In the genomic region with DNA sequence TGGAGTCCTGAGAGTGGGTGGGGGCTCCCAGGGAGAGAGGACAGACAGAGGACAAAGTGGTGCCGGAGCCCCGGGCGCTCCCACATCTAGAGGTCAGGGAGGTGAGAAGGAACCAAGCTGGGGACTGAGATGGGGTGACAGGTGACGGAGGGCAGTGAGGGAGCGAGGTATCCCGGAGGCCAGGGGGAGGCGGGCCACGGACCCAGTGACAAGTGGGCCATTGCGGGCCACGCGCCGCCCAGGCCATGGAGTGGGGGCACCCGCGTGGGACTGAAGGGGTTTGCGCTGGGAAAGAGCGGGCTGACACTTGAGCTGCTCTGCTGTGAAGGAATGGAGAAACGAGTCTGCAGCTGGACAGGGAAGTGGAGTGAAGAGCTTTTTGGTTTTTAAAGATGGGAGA, we compare ENCODE assay signal across 18 cellular contexts. TPM values are rescaled to one million over a fixed set of nuclear protein-coding genes. Genes with fewer than 3 reads are reported as not detected.
DNase-seq lines count a peak whose midpoint lies in the region; TF ChIP-seq lines count a peak whose summit lies in the region.
"Had no signal": no experiment of that assay in that cellular context is flagged by ENCODE, and none has a peak within 500 bp of the region (broad histone marks: within the 10 kb centered on the region; RNA-seq: fewer than 3 reads in every experiment).

No MANE protein-coding gene starts in this region.

- no peak for DNase-seq in activated naive CD4-positive, alpha-beta T cell treated with anti-CD3 and anti-CD28 coated beads, Interleukin-2, amount 10 ng/mL, durations not matched to agents 7 days and 5 days
- DNase-seq in activated naive CD4-positive, alpha-beta T cell (lab: John Stamatoyannopoulos, UW): no peak
- DNase-seq in HFFc6 (no peak), trophoblast cell (no peak), stomach (no peak), amygdala (lab: John Stamatoyannopoulos, UW) (no peak), NCI-H1417 treated with DMSO at 0.1 percent for 48 hours (lab: John Stamatoyannopoulos, UW) (no peak)
- DNase-seq: activated B cell treated with CpG ODN at 0.5 μM for 24 hours; activated T-cell treated with anti-CD3 and anti-CD28 coated beads, Interleukin-2, amount 50 U/mL, for 4 hours; GOT3; NCI-H2081; NCI-H526; PC-9; stimulated activated CD4-positive, alpha-beta T cell treated with anti-CD3 and anti-CD28 coated beads, Interleukin-1b, Interleukin-23, amount 100 ng/mL, for 48 hours; upper lobe of right lung had no signal

- H3K4me1 Mint-ChIP-seq in activated naive CD4-positive, alpha-beta T cell treated with anti-CD3 and anti-CD28 coated beads, Interleukin-2, amount 10 ng/mL, durations not matched to agents 7 days and 5 days: peaks cover 34% of the 10 kb centered on the region
- peaks cover 40% of the 10 kb centered on the region for H3K4me1 Mint-ChIP-seq in HFFc6 (ENCODE audit: low read depth)
- H3K4me1 Mint-ChIP-seq in dendritic cell treated with granulocyte-macrophage colony-stimulating factor and Interleukin-4, amounts not matched to agents 40 ng/mL and 50 ng/mL, for 4 days (ENCODE audit: low read depth): peaks cover 33% of the 10 kb centered on the region

- H3K9ac ChIP-seq in trophoblast cell (ENCODE audit: low read length): no peak overlapping the region

- peaks cover 4% of the 10 kb centered on the region for H3K36me3 Mint-ChIP-seq in activated naive CD4-positive, alpha-beta T cell treated with anti-CD3 and anti-CD28 coated beads, Interleukin-2, amount 10 ng/mL, durations not matched to agents 7 days and 5 days
- H3K36me3 Mint-ChIP-seq in HFFc6 (ENCODE audit: low read depth): peaks cover 4% of the 10 kb centered on the region
- H3K36me3 Mint-ChIP-seq in dendritic cell treated with granulocyte-macrophage colony-stimulating factor and Interleukin-4, amounts not matched to agents 40 ng/mL and 50 ng/mL, for 4 days (ENCODE audit: low read depth): peaks cover 37% of the 10 kb centered on the region

- no peak overlapping the region for H4K12ac ChIP-seq in trophoblast cell (ENCODE audit: low read depth, low read length)

- peaks cover 4% of the 10 kb centered on the region for H3K79me1 ChIP-seq in trophoblast cell (ENCODE audit: low read length)

- no peak overlapping the region for H3K14ac ChIP-seq in trophoblast cell (ENCODE audit: low read length)

- H3K79me2 ChIP-seq in trophoblast cell (ENCODE audit: control insufficient read depth, insufficient read depth, low read length, poor library complexity): no peaks in the 10 kb centered on the region

- H3K4me3 Mint-ChIP-seq in activated naive CD4-positive, alpha-beta T cell treated with anti-CD3 and anti-CD28 coated beads, Interleukin-2, amount 10 ng/mL, durations not matched to agents 7 days and 5 days: no peak overlapping the region
- peak overlapping the region; percentile 97; the same call in 1 of the 2 replicates for H3K4me3 Mint-ChIP-seq in HFFc6
- H3K4me3 Mint-ChIP-seq in dendritic cell treated with granulocyte-macrophage colony-stimulating factor and Interleukin-4, amounts not matched to agents 40 ng/mL and 50 ng/mL, for 4 days: no peak overlapping the region
- H3K4me3 Mint-ChIP-seq: activated B cell treated with CpG ODN at 0.5 μM for 24 hours had no signal

- no peak overlapping the region for H2BK5ac ChIP-seq in trophoblast cell (ENCODE audit: low read depth, low read length, poor library complexity)

- peak overlapping the region; percentile 19 for H3K27ac Mint-ChIP-seq in activated naive CD4-positive, alpha-beta T cell treated with anti-CD3 and anti-CD28 coated beads, Interleukin-2, amount 10 ng/mL, durations not matched to agents 7 days and 5 days
- no peak overlapping the region for H3K27ac Mint-ChIP-seq in HFFc6
- peak overlapping the region; percentile 4 for H3K27ac Mint-ChIP-seq in dendritic cell treated with granulocyte-macrophage colony-stimulating factor and Interleukin-4, amounts not matched to agents 40 ng/mL and 50 ng/mL, for 4 days
- H3K27ac Mint-ChIP-seq: activated B cell treated with CpG ODN at 0.5 μM for 24 hours had no signal

- no peak overlapping the region for H3K4me2 ChIP-seq in trophoblast cell (ENCODE audit: low read length)

- no peak overlapping the region for H3K18ac ChIP-seq in trophoblast cell (ENCODE audit: low read length)

- peaks cover 11 to 13% of the 10 kb centered on the region in 2 experiments for H3K4me1 ChIP-seq in trophoblast cell (ENCODE audit: control insufficient read depth in 1 of 2, insufficient read depth in 2 of 2, low read length in 2 of 2)
- H3K4me1 ChIP-seq in stomach: peaks cover 15 to 38% (median 29%) of the 10 kb centered on the region in 4 donors

- H3K36me3 ChIP-seq in trophoblast cell (ENCODE audit: control insufficient read depth in 1 of 2, insufficient read depth in 2 of 2, low read length in 2 of 2): peaks cover 15 to 20% of the 10 kb centered on the region in 2 experiments
- H3K36me3 ChIP-seq in stomach: peaks cover 12 to 38% (median 31%) of the 10 kb centered on the region in 4 donors

- peak overlapping the region; percentile 9 for H3K4ac ChIP-seq in trophoblast cell (ENCODE audit: low read depth, low read length)

- H3K27me3 Mint-ChIP-seq in activated naive CD4-positive, alpha-beta T cell treated with anti-CD3 and anti-CD28 coated beads, Interleukin-2, amount 10 ng/mL, durations not matched to agents 7 days and 5 days: no peaks in the 10 kb centered on the region
- peaks cover 4% of the 10 kb centered on the region for H3K27me3 Mint-ChIP-seq in HFFc6 (ENCODE audit: insufficient read depth)
- peaks cover 5% of the 10 kb centered on the region for H3K27me3 Mint-ChIP-seq in dendritic cell treated with granulocyte-macrophage colony-stimulating factor and Interleukin-4, amounts not matched to agents 40 ng/mL and 50 ng/mL, for 4 days
- H3K27me3 Mint-ChIP-seq: activated B cell treated with CpG ODN at 0.5 μM for 24 hours had no signal

- H3K9me3 ChIP-seq in trophoblast cell (ENCODE audit: insufficient read depth, low read depth, low read length) (peaks cover 1% of the 10 kb centered on the region), stomach (no peaks in the 10 kb centered on the region)
- H3K9me3 ChIP-seq: right atrium auricular region, upper lobe of right lung had no signal

- H3K27me3 ChIP-seq in trophoblast cell (ENCODE audit: insufficient read depth, low read length) (no peaks in the 10 kb centered on the region), stomach (peaks cover 0 to 1% (median 0%) of the 10 kb centered on the region in 3 donors)
- H3K27me3 ChIP-seq: right atrium auricular region, upper lobe of right lung had no signal

- H3K4me3 ChIP-seq in trophoblast cell (ENCODE audit: low read depth, low read length) (no peak overlapping the region), stomach (no peak overlapping the region)
- H3K4me3 ChIP-seq: PC-9, right atrium auricular region, upper lobe of right lung had no signal

- H2AK5ac ChIP-seq in trophoblast cell (ENCODE audit: low read length): no peak overlapping the region

- no peak overlapping the region for H2BK120ac ChIP-seq in trophoblast cell (ENCODE audit: insufficient read depth, low read length, poor library complexity)

- no peaks in the 10 kb centered on the region for H3K9me3 Mint-ChIP-seq in activated naive CD4-positive, alpha-beta T cell treated with anti-CD3 and anti-CD28 coated beads, Interleukin-2, amount 10 ng/mL, durations not matched to agents 7 days and 5 days
- H3K9me3 Mint-ChIP-seq in HFFc6: no peaks in the 10 kb centered on the region
- no peaks in the 10 kb centered on the region for H3K9me3 Mint-ChIP-seq in dendritic cell treated with granulocyte-macrophage colony-stimulating factor and Interleukin-4, amounts not matched to agents 40 ng/mL and 50 ng/mL, for 4 days
- H3K9me3 Mint-ChIP-seq: activated B cell treated with CpG ODN at 0.5 μM for 24 hours; activated T-cell treated with anti-CD3 and anti-CD28 coated beads, Interleukin-2, amount 50 U/mL, for 4 hours had no signal

- TF ChIP-seq POLR2A in stomach (IDR thresholded peaks at IDR 0.05): no peak

- TF ChIP-seq CTCF in HFFc6 (IDR thresholded peaks at IDR 0.05): no peak
- no peak for TF ChIP-seq CTCF in stomach (IDR thresholded peaks at IDR 0.05)

- CTCF ChIA-PET in activated naive CD4-positive, alpha-beta T cell treated with anti-CD3 and anti-CD28 coated beads, Interleukin-2, amount 10 ng/mL, durations not matched to agents 7 days and 5 days (lab: Charles Lee): interaction anchor here (0.8 to 1.1 kb wide), 2 partner anchors 11 to 20 kb away, joined by 3 read pairs; no protein-coding TSS in a partner anchor

- no CpG with 5 or more reads among the region's 17 CpGs for WGBS in trophoblast cell (ENCODE audit: extremely low coverage, insufficient coverage, insufficient read length)
- 85 to 89% (median 87%) methylated on average over 17 of the region's 17 CpGs for WGBS in stomach, 5 donors

- H2AFZ ChIP-seq in trophoblast cell (ENCODE audit: insufficient read depth, low read length, poor library complexity): no peak overlapping the region
- H2AFZ ChIP-seq: PC-9 had no signal

- no peak overlapping the region for H3K27ac ChIP-seq in trophoblast cell (ENCODE audit: low read depth, low read length)
- H3K27ac ChIP-seq in stomach: no peak overlapping the region
- H3K27ac ChIP-seq: PC-9, upper lobe of right lung had no signal

- H4K8ac ChIP-seq in trophoblast cell (ENCODE audit: low read depth, low read length): no peak overlapping the region

- intact Hi-C loops in dendritic cell treated with granulocyte-macrophage colony-stimulating factor and Interleukin-4, amounts not matched to agents 40 ng/mL and 50 ng/mL, for 4 days (cut with micrococcal nuclease): no loop called here
- intact Hi-C loops in stomach (cut with DNase I; ENCODE audit: low total_unique reads): no loop called here

- no peak overlapping the region for H4K91ac ChIP-seq in trophoblast cell (ENCODE audit: low read depth, low read length)

- H3K23ac ChIP-seq in trophoblast cell (ENCODE audit: low read length): no peak overlapping the region

- TF ChIP-seq EP300 in stomach (IDR thresholded peaks at IDR 0.05): no peak

- no peak overlapping the region for H2BK12ac ChIP-seq in trophoblast cell (ENCODE audit: low read length)

RNA-seq across cellular contexts. Expression of a gene that starts 2.6 kb away (rescaled TPM):
- 10 to 100 TPM in 2 of 6 experiments, 1 to 10 TPM in 4; 8.6 to 11.3 (median 9.5) TPM for total RNA-seq in HFFc6 (2021; fragmentation: NEBNext Ultra II Directional; extraction: Animal tissue kit (Norgen Biotek cat#: 25700))
- polyA plus RNA-seq in trophoblast cell (2013): 12.6 and 14.5 TPM in 2 replicates
- total RNA-seq in stomach: 10 to 100 TPM in 1 of 5 donors, 1 to 10 TPM in 3, under 1 TPM in 1; 0.58 to 16.1 (median 5.7) TPM
- 1 to 10 TPM; 2.0 to 7.2 (median 4.3) TPM for polyA plus RNA-seq in stomach

RNA-seq across cellular contexts. Expression of a gene that starts 5.9 kb away (rescaled TPM):
- total RNA-seq in HFFc6 (2021; fragmentation: NEBNext Ultra II Directional; extraction: Animal tissue kit (Norgen Biotek cat#: 25700)): 10 to 100 TPM; 53.3 to 72.0 (median 61.3) TPM
- 108 and 109 TPM in 2 replicates for polyA plus RNA-seq in trophoblast cell (2013)
- 1 to 10 TPM in 2 of 5 donors, not detected in 3; 4.3 to 6.4 TPM for total RNA-seq in stomach
- polyA plus RNA-seq in stomach: 10 to 100 TPM in 2 of 3 donors, 1 to 10 TPM in 1; 8.7 to 22.1 (median 14.4) TPM

RNA-seq across cellular contexts. Expression of a gene that starts 9.2 kb away (rescaled TPM):
- total RNA-seq in HFFc6 (2021; fragmentation: NEBNext Ultra II Directional; extraction: Animal tissue kit (Norgen Biotek cat#: 25700)): 10 to 100 TPM; 47.7 to 59.9 (median 51.9) TPM
- polyA plus RNA-seq in trophoblast cell (2013): 24.2 and 24.4 TPM in 2 replicates
- 10 to 100 TPM in 2 of 5 donors, 1 to 10 TPM in 2, not detected in 1; 2.2 to 15.1 (median 9.8) TPM for total RNA-seq in stomach
- polyA plus RNA-seq in stomach: under 1 TPM; 0.46 to 0.87 (median 0.80) TPM

RNA-seq across cellular contexts. Expression of a gene that starts 14.5 kb away (rescaled TPM):
- not detected for total RNA-seq in HFFc6 (2021; fragmentation: NEBNext Ultra II Directional; extraction: Animal tissue kit (Norgen Biotek cat#: 25700))
- not detected in 2 replicates for polyA plus RNA-seq in trophoblast cell (2013)
- total RNA-seq in stomach: not detected
- polyA plus RNA-seq in stomach: under 1 TPM in 1 of 3 donors, not detected in 2; 0.23 TPM
- total RNA-seq: activated B cell treated with CpG ODN at 0.5 μM for 24 hours; activated T-cell treated with anti-CD3 and anti-CD28 coated beads, Interleukin-2, amount 50 U/mL, for 4 hours; liver; right atrium auricular region; upper lobe of right lung had no signal
- polyA plus RNA-seq: liver had no signal

RNA-seq across cellular contexts. Expression of a gene that starts 17.6 kb away (rescaled TPM):
- 10 to 100 TPM; 60.1 to 81.4 (median 66.8) TPM for total RNA-seq in HFFc6 (2021; fragmentation: NEBNext Ultra II Directional; extraction: Animal tissue kit (Norgen Biotek cat#: 25700))
- 20.4 and 20.9 TPM in 2 replicates for polyA plus RNA-seq in trophoblast cell (2013)
- 100 to 1,000 TPM in 1 of 5 donors, 10 to 100 TPM in 4; 19.8 to 348 (median 63.6) TPM for total RNA-seq in stomach
- polyA plus RNA-seq in stomach: 10 to 100 TPM; 76.7 to 80.5 (median 79.6) TPM

Comparison
In these comparisons a context has a peak if more than half of its experiments do, and no peak if none do; other contexts are left out.
1. RNA of a gene that starts 5.9 kb away (total RNA-seq): 53.3 to 72.0 TPM in HFFc6; 4.3 to 6.4 TPM in stomach; every median in the first group is over 4 times any median in the second.